In the genomic region with DNA sequence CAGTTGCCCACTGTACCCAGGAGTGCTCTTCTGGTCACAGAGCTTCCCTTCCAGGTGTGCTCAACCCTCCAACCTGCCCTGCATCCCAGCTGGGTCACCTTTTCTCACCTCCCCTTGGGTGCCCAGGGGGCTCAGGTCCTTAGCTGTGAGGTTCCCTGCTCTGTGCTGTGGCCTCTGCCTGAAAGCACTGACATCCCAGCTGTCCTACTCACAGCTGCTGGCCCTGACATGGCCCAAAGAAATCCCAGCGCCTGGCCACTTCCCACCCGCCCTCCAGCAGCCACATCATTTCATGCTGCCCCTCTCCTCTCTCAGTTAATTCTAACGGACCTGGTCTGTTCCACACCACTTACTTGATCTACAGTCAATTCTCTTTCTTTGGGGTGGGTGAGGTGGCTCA, we compare ENCODE assay signal across 24 cellular contexts.
"Had no signal": no experiment of that assay in that cellular context is flagged by ENCODE, and none has a peak within 500 bp of the region (broad histone marks: within the 10 kb centered on the region; RNA-seq: fewer than 3 reads in every experiment).

No MANE protein-coding gene starts in this region.

- H3K9me3 ChIP-seq: colonic mucosa, esophagus muscularis mucosa, esophagus squamous epithelium, gastrocnemius medialis, gastroesophageal sphincter had no signal

- H3K36me3 ChIP-seq: colonic mucosa, esophagus muscularis mucosa, esophagus squamous epithelium, gastrocnemius medialis, gastroesophageal sphincter, heart right ventricle had no signal

- ATAC-seq: effector memory CD8-positive, alpha-beta T cell; esophagus mucosa; foreskin keratinocyte; gastrocnemius medialis; gastroesophageal sphincter; heart right ventricle had no signal

- H3K4me1 Mint-ChIP-seq: endodermal cell had no signal

- H3K9me3 Mint-ChIP-seq: dendritic cell treated with granulocyte-macrophage colony-stimulating factor and Interleukin-4, amounts not matched to agents 40 ng/mL and 50 ng/mL, for 4 days; effector memory CD8-positive, alpha-beta T cell; endodermal cell had no signal

- H3K27ac ChIP-seq: colonic mucosa, dorsolateral prefrontal cortex, epithelial cell of prostate, esophagus muscularis mucosa, esophagus squamous epithelium, foreskin keratinocyte, gastrocnemius medialis, gastroesophageal sphincter, heart right ventricle had no signal

- H3K4me3 ChIP-seq: colonic mucosa, coronary artery, dorsolateral prefrontal cortex, esophagus muscularis mucosa, esophagus squamous epithelium, gastrocnemius medialis, gastroesophageal sphincter, heart right ventricle had no signal

- DNase-seq: colonic mucosa; cortex of kidney; dermis blood vessel endothelial cell; dorsolateral prefrontal cortex; effector CD4-positive, alpha-beta T cell; effector CD8-positive, alpha-beta T cell; effector memory CD4-positive, alpha-beta T cell; effector memory CD8-positive, alpha-beta T cell; erythroblast; esophagus squamous epithelium; foreskin fibroblast; foreskin keratinocyte; foreskin melanocyte; gastrocnemius medialis; glutamatergic neuron; head of caudate nucleus; heart right ventricle had no signal

- H3K4me3 Mint-ChIP-seq: dendritic cell treated with granulocyte-macrophage colony-stimulating factor and Interleukin-4, amounts not matched to agents 40 ng/mL and 50 ng/mL, for 4 days; effector memory CD8-positive, alpha-beta T cell; endodermal cell had no signal

- H3K27ac Mint-ChIP-seq: dendritic cell treated with granulocyte-macrophage colony-stimulating factor and Interleukin-4, amounts not matched to agents 40 ng/mL and 50 ng/mL, for 4 days; effector memory CD8-positive, alpha-beta T cell; endodermal cell had no signal

- H3K27me3 ChIP-seq: colonic mucosa had no signal

- H3K4me1 ChIP-seq: colonic mucosa, esophagus muscularis mucosa, esophagus squamous epithelium, foreskin keratinocyte, gastroesophageal sphincter, heart right ventricle had no signal
